ENCODE assay signal across 1 cellular context in the genomic region with DNA sequence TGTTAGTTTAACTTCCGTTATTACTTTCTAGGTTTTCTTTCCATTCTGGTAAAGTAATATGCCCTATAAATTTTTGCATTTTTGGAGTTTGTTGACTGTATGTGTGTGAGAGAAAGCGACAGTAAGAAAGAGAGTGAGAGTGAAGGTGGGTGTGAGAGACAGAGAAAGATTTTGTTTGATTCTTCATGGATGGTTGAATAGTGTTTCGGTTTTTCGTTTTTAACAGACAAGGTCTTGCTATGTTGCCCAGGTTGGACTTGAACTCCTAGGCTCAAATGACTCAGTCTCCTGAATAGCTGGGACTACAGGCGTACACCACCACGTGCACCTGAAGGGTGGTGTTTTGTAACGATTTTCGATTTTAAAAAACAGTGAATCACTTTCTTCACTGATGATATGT.
TF ChIP-seq lines count a peak whose summit lies in the region.

No MANE protein-coding gene starts in this region.

TF ChIP-seq in H1, 55 proteins besides CTCF, POLR2A, EP300 and RAD21 (continued from another document):
- TF ChIP-seq, protein P1, sequence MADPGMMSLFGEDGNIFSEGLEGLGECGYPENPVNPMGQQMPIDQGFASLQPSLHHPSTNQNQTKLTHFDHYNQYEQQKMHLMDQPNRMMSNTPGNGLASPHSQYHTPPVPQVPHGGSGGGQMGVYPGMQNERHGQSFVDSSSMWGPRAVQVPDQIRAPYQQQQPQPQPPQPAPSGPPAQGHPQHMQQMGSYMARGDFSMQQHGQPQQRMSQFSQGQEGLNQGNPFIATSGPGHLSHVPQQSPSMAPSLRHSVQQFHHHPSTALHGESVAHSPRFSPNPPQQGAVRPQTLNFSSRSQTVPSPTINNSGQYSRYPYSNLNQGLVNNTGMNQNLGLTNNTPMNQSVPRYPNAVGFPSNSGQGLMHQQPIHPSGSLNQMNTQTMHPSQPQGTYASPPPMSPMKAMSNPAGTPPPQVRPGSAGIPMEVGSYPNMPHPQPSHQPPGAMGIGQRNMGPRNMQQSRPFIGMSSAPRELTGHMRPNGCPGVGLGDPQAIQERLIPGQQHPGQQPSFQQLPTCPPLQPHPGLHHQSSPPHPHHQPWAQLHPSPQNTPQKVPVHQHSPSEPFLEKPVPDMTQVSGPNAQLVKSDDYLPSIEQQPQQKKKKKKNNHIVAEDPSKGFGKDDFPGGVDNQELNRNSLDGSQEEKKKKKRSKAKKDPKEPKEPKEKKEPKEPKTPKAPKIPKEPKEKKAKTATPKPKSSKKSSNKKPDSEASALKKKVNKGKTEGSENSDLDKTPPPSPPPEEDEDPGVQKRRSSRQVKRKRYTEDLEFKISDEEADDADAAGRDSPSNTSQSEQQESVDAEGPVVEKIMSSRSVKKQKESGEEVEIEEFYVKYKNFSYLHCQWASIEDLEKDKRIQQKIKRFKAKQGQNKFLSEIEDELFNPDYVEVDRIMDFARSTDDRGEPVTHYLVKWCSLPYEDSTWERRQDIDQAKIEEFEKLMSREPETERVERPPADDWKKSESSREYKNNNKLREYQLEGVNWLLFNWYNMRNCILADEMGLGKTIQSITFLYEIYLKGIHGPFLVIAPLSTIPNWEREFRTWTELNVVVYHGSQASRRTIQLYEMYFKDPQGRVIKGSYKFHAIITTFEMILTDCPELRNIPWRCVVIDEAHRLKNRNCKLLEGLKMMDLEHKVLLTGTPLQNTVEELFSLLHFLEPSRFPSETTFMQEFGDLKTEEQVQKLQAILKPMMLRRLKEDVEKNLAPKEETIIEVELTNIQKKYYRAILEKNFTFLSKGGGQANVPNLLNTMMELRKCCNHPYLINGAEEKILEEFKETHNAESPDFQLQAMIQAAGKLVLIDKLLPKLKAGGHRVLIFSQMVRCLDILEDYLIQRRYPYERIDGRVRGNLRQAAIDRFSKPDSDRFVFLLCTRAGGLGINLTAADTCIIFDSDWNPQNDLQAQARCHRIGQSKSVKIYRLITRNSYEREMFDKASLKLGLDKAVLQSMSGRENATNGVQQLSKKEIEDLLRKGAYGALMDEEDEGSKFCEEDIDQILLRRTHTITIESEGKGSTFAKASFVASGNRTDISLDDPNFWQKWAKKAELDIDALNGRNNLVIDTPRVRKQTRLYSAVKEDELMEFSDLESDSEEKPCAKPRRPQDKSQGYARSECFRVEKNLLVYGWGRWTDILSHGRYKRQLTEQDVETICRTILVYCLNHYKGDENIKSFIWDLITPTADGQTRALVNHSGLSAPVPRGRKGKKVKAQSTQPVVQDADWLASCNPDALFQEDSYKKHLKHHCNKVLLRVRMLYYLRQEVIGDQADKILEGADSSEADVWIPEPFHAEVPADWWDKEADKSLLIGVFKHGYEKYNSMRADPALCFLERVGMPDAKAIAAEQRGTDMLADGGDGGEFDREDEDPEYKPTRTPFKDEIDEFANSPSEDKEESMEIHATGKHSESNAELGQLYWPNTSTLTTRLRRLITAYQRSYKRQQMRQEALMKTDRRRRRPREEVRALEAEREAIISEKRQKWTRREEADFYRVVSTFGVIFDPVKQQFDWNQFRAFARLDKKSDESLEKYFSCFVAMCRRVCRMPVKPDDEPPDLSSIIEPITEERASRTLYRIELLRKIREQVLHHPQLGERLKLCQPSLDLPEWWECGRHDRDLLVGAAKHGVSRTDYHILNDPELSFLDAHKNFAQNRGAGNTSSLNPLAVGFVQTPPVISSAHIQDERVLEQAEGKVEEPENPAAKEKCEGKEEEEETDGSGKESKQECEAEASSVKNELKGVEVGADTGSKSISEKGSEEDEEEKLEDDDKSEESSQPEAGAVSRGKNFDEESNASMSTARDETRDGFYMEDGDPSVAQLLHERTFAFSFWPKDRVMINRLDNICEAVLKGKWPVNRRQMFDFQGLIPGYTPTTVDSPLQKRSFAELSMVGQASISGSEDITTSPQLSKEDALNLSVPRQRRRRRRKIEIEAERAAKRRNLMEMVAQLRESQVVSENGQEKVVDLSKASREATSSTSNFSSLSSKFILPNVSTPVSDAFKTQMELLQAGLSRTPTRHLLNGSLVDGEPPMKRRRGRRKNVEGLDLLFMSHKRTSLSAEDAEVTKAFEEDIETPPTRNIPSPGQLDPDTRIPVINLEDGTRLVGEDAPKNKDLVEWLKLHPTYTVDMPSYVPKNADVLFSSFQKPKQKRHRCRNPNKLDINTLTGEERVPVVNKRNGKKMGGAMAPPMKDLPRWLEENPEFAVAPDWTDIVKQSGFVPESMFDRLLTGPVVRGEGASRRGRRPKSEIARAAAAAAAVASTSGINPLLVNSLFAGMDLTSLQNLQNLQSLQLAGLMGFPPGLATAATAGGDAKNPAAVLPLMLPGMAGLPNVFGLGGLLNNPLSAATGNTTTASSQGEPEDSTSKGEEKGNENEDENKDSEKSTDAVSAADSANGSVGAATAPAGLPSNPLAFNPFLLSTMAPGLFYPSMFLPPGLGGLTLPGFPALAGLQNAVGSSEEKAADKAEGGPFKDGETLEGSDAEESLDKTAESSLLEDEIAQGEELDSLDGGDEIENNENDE (IDR thresholded peaks at IDR 0.05; ENCODE audit: insufficient replicate concordance, low read length): no peak
- TF ChIP-seq CHD1 (IDR thresholded peaks at IDR 0.05; ENCODE audit: low read depth, low read length) (no peak), CEBPB (IDR thresholded peaks at IDR 0.05; ENCODE audit: low read depth, low read length) (no peak), RBBP5 (IDR thresholded peaks at IDR 0.05; ENCODE audit: borderline replicate concordance, low read depth, low read length) (no peak), MAFK (IDR thresholded peaks at IDR 0.05; ENCODE audit: low read depth, low read length) (no peak), ASH2L (IDR thresholded peaks at IDR 0.05; ENCODE audit: low read length) (no peak), KDM4A (IDR thresholded peaks at IDR 0.05; ENCODE audit: low read depth, low read length, severe bottlenecking) (no peak), BRCA1 (IDR thresholded peaks at IDR 0.05; ENCODE audit: low read depth, low read length) (no peak), HDAC6 (IDR thresholded peaks at IDR 0.05; ENCODE audit: low read depth, low read length) (no peak)
- TF ChIP-seq, protein P2, sequence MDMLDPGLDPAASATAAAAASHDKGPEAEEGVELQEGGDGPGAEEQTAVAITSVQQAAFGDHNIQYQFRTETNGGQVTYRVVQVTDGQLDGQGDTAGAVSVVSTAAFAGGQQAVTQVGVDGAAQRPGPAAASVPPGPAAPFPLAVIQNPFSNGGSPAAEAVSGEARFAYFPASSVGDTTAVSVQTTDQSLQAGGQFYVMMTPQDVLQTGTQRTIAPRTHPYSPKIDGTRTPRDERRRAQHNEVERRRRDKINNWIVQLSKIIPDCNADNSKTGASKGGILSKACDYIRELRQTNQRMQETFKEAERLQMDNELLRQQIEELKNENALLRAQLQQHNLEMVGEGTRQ (IDR thresholded peaks at IDR 0.05; ENCODE audit: low read length): no peak
TF ChIP-seq in H1: peak in this region for 0.
